Comparison of ENCODE assay signal across 8 cellular contexts in genomic region chr11:59556883-59557205, GRCh38. TPM values are rescaled to one million over a fixed set of nuclear protein-coding genes. Genes with fewer than 3 reads are reported as not detected.
DNase-seq lines count a peak whose midpoint lies in the region; ATAC-seq and TF ChIP-seq lines count a peak whose summit lies in the region.

No MANE protein-coding gene starts in this region.

- DNase-seq in DMS114 treated with DMSO at 0.1 percent for 48 hours (lab: John Stamatoyannopoulos, UW; ENCODE audit: unreplicated experiment): peak; percentile 51
- DNase-seq in RWPE2 (ENCODE audit: low spot score): no peak
- DNase-seq in spleen: no peak
- no peak for DNase-seq in medulla oblongata (ENCODE audit: extremely low spot score)
- no peak for DNase-seq in stimulated activated CD4-positive, alpha-beta T cell treated with anti-CD3 and anti-CD28 coated beads, Interleukin-2, amount 100 ng/mL, for 48 hours

- no peak for TF ChIP-seq POLR2A in spleen (IDR thresholded peaks at IDR 0.05)

- POLR2A ChIA-PET in HEK293 (lab: Yijun Ruan, JAX): interaction anchor here (1.0 to 1.7 kb wide), 4 partner anchors 9 to 112 kb away, joined by 3 to 12 read pairs (median 6); partner anchors contain the start of gene PATL1

- H3K27me3 ChIP-seq in RWPE2 (ENCODE audit: insufficient read depth, poor library complexity, severe bottlenecking): no peaks in the 10 kb centered on the region
- H3K27me3 ChIP-seq in esophagus (ENCODE audit: control insufficient read depth in 1 of 2, insufficient read depth in 2 of 2, low read length in 2 of 2): no peaks in the 10 kb centered on the region
- peaks cover 0 to 22% (median 0%) of the 10 kb centered on the region in 7 donors for H3K27me3 ChIP-seq in spleen (replicated peaks in 1 of 7)

- no peaks in the 10 kb centered on the region for H3K4me1 ChIP-seq in HEK293 (ENCODE audit: control insufficient read depth, insufficient read depth, low read length)
- H3K4me1 ChIP-seq in RWPE2 (ENCODE audit: insufficient read depth, poor library complexity, severe bottlenecking): peaks cover 8% of the 10 kb centered on the region
- no peaks in the 10 kb centered on the region for H3K4me1 ChIP-seq in esophagus (ENCODE audit: control insufficient read depth in 2 of 2, insufficient read depth in 2 of 2, low read length in 1 of 2)
- H3K4me1 ChIP-seq in spleen: peaks cover 27 to 87% (median 46%) of the 10 kb centered on the region in 6 donors

- CTCF ChIA-PET in HEK293 (lab: Yijun Ruan, JAX): interaction anchor here (0.7 to 1.4 kb wide), 4 partner anchors 8 to 245 kb away, joined by 3 to 4 read pairs (median 4); no protein-coding TSS in a partner anchor

- intact Hi-C loops in spleen (cut with DNase I; ENCODE audit: low total_unique reads): no loop called here

- no peaks in the 10 kb centered on the region for H3K9me3 ChIP-seq in HEK293 (ENCODE audit: control insufficient read depth, insufficient read depth, low read depth, low read length)
- no peaks in the 10 kb centered on the region for H3K9me3 ChIP-seq in RWPE2 (ENCODE audit: severe bottlenecking)
- H3K9me3 ChIP-seq in esophagus (ENCODE audit: control insufficient read depth in 2 of 2, insufficient read depth in 1 of 2, low read depth in 1 of 2, low read length in 1 of 2): no peaks in the 10 kb centered on the region
- H3K9me3 ChIP-seq in spleen: no peaks in the 10 kb centered on the region

- peak overlapping the region; percentile 26 for H3K4me3 ChIP-seq in HEK293 (ENCODE audit: low read depth, low read length)
- H3K4me3 ChIP-seq in RWPE2 (ENCODE audit: severe bottlenecking): peak overlapping the region; percentile 41
- no peak overlapping the region for H3K4me3 ChIP-seq in esophagus (ENCODE audit: low read depth in 1 of 2, low read length in 2 of 2)
- peak overlapping the region in 5 of 8 donors; percentile 21 to 50 (median 27) for H3K4me3 ChIP-seq in spleen

- no peak for TF ChIP-seq CTCF in HEK293 (tag by site-specific recombination; IDR thresholded peaks at IDR 0.05)
- no peak for TF ChIP-seq CTCF in RWPE2 (IDR thresholded peaks at IDR 0.05; ENCODE audit: poor library complexity, severe bottlenecking)
- no peak for TF ChIP-seq CTCF in spleen (IDR thresholded peaks at IDR 0.05 in 8 of 11, conservative IDR thresholded peaks at IDR 0.05 in 3 of 11)

- 21 to 27% methylated on average over 11 of the region's 11 CpGs for WGBS in esophagus, 2 donors
- WGBS in spleen, 5 donors: 15 to 19% (median 17%) methylated on average over 11 of the region's 11 CpGs

- ATAC-seq in RWPE2 (ENCODE audit: low read depth) (peak; percentile 6), GM21360 (IDR thresholded peaks at IDR 0.05; ENCODE audit: unreplicated experiment) (no peak)

- no peak overlapping the region; the same call in 1 of the 2 replicates for H3K27ac ChIP-seq in HEK293 (ENCODE audit: extremely low read depth, low read depth, low read length)
- peak overlapping the region; percentile 62 for H3K27ac ChIP-seq in RWPE2 (ENCODE audit: poor library complexity, severe bottlenecking)
- peak overlapping the region; percentile 6 to 73 for H3K27ac ChIP-seq in esophagus (ENCODE audit: low read depth in 2 of 2, low read length in 1 of 2)
- peak overlapping the region in 6 of 8 donors; percentile 9 to 61 (median 42) for H3K27ac ChIP-seq in spleen

- no peaks in the 10 kb centered on the region for H3K36me3 ChIP-seq in HEK293 (ENCODE audit: control insufficient read depth in 2 of 2, insufficient read depth in 1 of 2, low read length in 2 of 2)
- H3K36me3 ChIP-seq in RWPE2 (ENCODE audit: low read depth): no peaks in the 10 kb centered on the region
- H3K36me3 ChIP-seq in esophagus (ENCODE audit: control insufficient read depth in 2 of 2, insufficient read depth in 2 of 2, low read length in 1 of 2): no peaks in the 10 kb centered on the region
- no peaks in the 10 kb centered on the region for H3K36me3 ChIP-seq in spleen

TF ChIP-seq in HEK293, 187 proteins besides CTCF, POLR2A, EP300 and RAD21:
- TF ChIP-seq ZNF530 (tag by site-specific recombination; IDR thresholded peaks at IDR 0.05; ENCODE audit: low read depth) (no peak), ZNF660 (tag by site-specific recombination; IDR thresholded peaks at IDR 0.05) (no peak), OSR2 (tag by site-specific recombination; IDR thresholded peaks at IDR 0.05) (no peak), ZNF785 (tag by site-specific recombination; IDR thresholded peaks at IDR 0.05) (no peak), ZNF10 (tag by site-specific recombination; IDR thresholded peaks at IDR 0.05) (peak; percentile 37; the same call in 1 of the 2 replicates), ZBTB20 (tag by site-specific recombination; IDR thresholded peaks at IDR 0.05) (0 out of 2 replicates have a peak, but pooled peaks have one; percentile 4), ZNF510 (tag by site-specific recombination; IDR thresholded peaks at IDR 0.05; ENCODE audit: insufficient replicate concordance) (no peak), ZNF658 (tag by site-specific recombination; IDR thresholded peaks at IDR 0.05) (no peak), ZNF404 (tag by site-specific recombination; IDR thresholded peaks at IDR 0.05) (no peak), MEIS1 (CRISPR knock-in tag; IDR thresholded peaks at IDR 0.05; ENCODE audit: borderline replicate concordance) (no peak), ZNF623 (tag by site-specific recombination; IDR thresholded peaks at IDR 0.05) (no peak), TSHZ1 (tag by site-specific recombination; IDR thresholded peaks at IDR 0.05; ENCODE audit: borderline replicate concordance) (no peak), ZBTB49 (tag by site-specific recombination; IDR thresholded peaks at IDR 0.05; ENCODE audit: low read depth) (no peak), ZNF302 (tag by site-specific recombination; IDR thresholded peaks at IDR 0.05; ENCODE audit: low read depth) (no peak), OVOL3 (tag by site-specific recombination; IDR thresholded peaks at IDR 0.05) (no peak), ZNF362 (tag by site-specific recombination; IDR thresholded peaks at IDR 0.05) (no peak), ZFP69B (tag by site-specific recombination; IDR thresholded peaks at IDR 0.05) (0 out of 2 replicates have a peak, but pooled peaks have one; percentile 46)

RNA-seq across cellular contexts. Expression of gene OR4D9, which starts 45.5 kb away (rescaled TPM):
- not detected for polyA plus RNA-seq in esophagus
- total RNA-seq in spleen: not detected
- not detected for polyA plus RNA-seq in spleen

RNA-seq across cellular contexts. Expression of gene OR4D11, which starts 53.5 kb away (rescaled TPM):
- polyA plus RNA-seq in esophagus (not detected), spleen (not detected)
- not detected for total RNA-seq in spleen

RNA-seq across cellular contexts. Expression of gene OSBP, which starts 58.7 kb away (rescaled TPM):
- polyA plus RNA-seq in esophagus (10 to 100 TPM in 1 of 2 donors, 1 to 10 TPM in 1; 7.5 to 13.6 TPM), spleen (10 to 100 TPM in 1 of 3 donors, 1 to 10 TPM in 2; 7.0 to 10.6 (median 8.9) TPM)
- total RNA-seq in spleen: 10 to 100 TPM; 33.9 to 39.9 (median 35.6) TPM

Comparison
In these comparisons a context has a peak if more than half of its experiments do, and no peak if none do; other contexts are left out.
1. H3K4me3 ChIP-seq: peak in HEK293 (single experiment), RWPE2 (single experiment) and spleen (5 of 8); none in esophagus (0 of 2).